1 cellular context compared by ENCODE assay signal in the genomic region with DNA sequence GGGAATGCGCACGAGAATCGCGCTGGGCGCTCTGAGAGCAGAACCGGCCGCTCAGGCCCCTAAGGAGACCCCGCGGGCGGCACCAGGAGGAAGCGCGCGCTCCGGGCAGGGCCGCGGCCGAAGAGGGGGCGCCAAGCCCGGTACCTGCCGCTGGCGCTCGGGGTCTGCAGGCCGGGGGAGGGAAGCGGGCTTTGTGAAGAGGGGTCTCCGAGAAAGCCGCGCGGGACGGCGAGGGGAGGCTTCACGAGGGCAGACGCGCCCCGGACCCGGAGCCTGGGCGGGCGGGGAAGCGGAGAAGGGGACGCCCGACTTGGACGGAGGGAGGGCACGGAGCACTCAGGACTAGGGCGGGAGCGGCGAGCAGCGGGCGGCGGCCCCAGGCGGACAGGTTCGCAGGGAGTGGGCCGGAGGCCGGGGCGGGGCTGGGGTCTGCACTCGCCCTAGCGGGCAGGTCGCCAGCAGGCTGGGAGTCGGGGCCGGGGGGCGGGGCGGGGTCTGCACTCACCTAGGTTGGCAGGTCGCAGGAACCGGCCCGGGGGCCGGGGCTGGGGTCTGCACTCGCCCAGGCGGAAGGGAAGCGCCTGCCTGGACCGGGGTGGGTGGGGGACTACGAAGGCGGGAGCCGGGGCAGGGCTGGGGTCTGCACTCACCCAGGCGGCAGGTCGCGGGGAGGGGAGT.
TF ChIP-seq lines count a peak whose summit lies in the region.

No MANE protein-coding gene starts in this region.

TF ChIP-seq in HepG2, 621 proteins besides CTCF, POLR2A, EP300 and RAD21 (continued from another document and continues in another):
- TF ChIP-seq, protein P1, sequence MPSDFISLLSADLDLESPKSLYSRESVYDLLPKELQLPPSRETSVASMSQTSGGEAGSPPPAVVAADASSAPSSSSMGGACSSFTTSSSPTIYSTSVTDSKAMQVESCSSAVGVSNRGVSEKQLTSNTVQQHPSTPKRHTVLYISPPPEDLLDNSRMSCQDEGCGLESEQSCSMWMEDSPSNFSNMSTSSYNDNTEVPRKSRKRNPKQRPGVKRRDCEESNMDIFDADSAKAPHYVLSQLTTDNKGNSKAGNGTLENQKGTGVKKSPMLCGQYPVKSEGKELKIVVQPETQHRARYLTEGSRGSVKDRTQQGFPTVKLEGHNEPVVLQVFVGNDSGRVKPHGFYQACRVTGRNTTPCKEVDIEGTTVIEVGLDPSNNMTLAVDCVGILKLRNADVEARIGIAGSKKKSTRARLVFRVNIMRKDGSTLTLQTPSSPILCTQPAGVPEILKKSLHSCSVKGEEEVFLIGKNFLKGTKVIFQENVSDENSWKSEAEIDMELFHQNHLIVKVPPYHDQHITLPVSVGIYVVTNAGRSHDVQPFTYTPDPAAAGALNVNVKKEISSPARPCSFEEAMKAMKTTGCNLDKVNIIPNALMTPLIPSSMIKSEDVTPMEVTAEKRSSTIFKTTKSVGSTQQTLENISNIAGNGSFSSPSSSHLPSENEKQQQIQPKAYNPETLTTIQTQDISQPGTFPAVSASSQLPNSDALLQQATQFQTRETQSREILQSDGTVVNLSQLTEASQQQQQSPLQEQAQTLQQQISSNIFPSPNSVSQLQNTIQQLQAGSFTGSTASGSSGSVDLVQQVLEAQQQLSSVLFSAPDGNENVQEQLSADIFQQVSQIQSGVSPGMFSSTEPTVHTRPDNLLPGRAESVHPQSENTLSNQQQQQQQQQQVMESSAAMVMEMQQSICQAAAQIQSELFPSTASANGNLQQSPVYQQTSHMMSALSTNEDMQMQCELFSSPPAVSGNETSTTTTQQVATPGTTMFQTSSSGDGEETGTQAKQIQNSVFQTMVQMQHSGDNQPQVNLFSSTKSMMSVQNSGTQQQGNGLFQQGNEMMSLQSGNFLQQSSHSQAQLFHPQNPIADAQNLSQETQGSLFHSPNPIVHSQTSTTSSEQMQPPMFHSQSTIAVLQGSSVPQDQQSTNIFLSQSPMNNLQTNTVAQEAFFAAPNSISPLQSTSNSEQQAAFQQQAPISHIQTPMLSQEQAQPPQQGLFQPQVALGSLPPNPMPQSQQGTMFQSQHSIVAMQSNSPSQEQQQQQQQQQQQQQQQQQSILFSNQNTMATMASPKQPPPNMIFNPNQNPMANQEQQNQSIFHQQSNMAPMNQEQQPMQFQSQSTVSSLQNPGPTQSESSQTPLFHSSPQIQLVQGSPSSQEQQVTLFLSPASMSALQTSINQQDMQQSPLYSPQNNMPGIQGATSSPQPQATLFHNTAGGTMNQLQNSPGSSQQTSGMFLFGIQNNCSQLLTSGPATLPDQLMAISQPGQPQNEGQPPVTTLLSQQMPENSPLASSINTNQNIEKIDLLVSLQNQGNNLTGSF (CRISPR knock-in tag; IDR thresholded peaks at IDR 0.05) = 0 out of 2 replicates have a peak, but pooled peaks have one; percentile 51
- TF ChIP-seq, protein P2, sequence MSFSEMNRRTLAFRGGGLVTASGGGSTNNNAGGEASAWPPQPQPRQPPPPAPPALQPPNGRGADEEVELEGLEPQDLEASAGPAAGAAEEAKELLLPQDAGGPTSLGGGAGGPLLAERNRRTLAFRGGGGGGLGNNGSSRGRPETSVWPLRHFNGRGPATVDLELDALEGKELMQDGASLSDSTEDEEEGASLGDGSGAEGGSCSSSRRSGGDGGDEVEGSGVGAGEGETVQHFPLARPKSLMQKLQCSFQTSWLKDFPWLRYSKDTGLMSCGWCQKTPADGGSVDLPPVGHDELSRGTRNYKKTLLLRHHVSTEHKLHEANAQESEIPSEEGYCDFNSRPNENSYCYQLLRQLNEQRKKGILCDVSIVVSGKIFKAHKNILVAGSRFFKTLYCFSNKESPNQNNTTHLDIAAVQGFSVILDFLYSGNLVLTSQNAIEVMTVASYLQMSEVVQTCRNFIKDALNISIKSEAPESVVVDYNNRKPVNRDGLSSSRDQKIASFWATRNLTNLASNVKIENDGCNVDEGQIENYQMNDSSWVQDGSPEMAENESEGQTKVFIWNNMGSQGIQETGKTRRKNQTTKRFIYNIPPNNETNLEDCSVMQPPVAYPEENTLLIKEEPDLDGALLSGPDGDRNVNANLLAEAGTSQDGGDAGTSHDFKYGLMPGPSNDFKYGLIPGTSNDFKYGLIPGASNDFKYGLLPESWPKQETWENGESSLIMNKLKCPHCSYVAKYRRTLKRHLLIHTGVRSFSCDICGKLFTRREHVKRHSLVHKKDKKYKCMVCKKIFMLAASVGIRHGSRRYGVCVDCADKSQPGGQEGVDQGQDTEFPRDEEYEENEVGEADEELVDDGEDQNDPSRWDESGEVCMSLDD (CRISPR knock-in tag; IDR thresholded peaks at IDR 0.05; ENCODE audit: borderline replicate concordance) = no peak
- TF ChIP-seq ELF4 (CRISPR knock-in tag; IDR thresholded peaks at IDR 0.05; ENCODE audit: borderline replicate concordance) = no peak
- TF ChIP-seq, protein P3, sequence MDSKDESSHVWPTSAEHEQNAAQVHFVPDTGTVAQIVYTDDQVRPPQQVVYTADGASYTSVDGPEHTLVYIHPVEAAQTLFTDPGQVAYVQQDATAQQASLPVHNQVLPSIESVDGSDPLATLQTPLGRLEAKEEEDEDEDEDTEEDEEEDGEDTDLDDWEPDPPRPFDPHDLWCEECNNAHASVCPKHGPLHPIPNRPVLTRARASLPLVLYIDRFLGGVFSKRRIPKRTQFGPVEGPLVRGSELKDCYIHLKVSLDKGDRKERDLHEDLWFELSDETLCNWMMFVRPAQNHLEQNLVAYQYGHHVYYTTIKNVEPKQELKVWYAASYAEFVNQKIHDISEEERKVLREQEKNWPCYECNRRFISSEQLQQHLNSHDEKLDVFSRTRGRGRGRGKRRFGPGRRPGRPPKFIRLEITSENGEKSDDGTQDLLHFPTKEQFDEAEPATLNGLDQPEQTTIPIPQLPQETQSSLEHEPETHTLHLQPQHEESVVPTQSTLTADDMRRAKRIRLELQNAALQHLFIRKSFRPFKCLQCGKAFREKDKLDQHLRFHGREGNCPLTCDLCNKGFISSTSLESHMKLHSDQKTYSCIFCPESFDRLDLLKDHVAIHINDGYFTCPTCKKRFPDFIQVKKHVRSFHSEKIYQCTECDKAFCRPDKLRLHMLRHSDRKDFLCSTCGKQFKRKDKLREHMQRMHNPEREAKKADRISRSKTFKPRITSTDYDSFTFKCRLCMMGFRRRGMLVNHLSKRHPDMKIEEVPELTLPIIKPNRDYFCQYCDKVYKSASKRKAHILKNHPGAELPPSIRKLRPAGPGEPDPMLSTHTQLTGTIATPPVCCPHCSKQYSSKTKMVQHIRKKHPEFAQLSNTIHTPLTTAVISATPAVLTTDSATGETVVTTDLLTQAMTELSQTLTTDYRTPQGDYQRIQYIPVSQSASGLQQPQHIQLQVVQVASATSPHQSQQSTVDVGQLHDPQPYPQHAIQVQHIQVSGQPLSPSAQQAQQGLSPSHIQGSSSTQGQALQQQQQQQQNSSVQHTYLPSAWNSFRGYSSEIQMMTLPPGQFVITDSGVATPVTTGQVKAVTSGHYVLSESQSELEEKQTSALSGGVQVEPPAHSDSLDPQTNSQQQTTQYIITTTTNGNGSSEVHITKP (CRISPR knock-in tag; IDR thresholded peaks at IDR 0.05; ENCODE audit: low read depth) = no peak
- no peak for TF ChIP-seq ZNF557 (CRISPR knock-in tag; IDR thresholded peaks at IDR 0.05)
- no peak for TF ChIP-seq TBX2 (CRISPR knock-in tag; IDR thresholded peaks at IDR 0.05; ENCODE audit: borderline replicate concordance)
- TF ChIP-seq TGIF2 (CRISPR knock-in tag; IDR thresholded peaks at IDR 0.05) = no peak
- TF ChIP-seq ZNF615 (CRISPR knock-in tag; IDR thresholded peaks at IDR 0.05; ENCODE audit: borderline replicate concordance) = no peak
- no peak for TF ChIP-seq ZFP36 (IDR thresholded peaks at IDR 0.05; ENCODE audit: borderline replicate concordance, low read depth, low read length, partially characterized antibody)
- TF ChIP-seq LCORL (IDR thresholded peaks at IDR 0.05) = no peak
- TF ChIP-seq LCORL (CRISPR knock-in tag; IDR thresholded peaks at IDR 0.05) = no peak
- no peak for TF ChIP-seq KAT2B (IDR thresholded peaks at IDR 0.05; ENCODE audit: borderline replicate concordance, low read depth, low read length)
- no peak for TF ChIP-seq ZNF772 (CRISPR knock-in tag; IDR thresholded peaks at IDR 0.05)
- no peak for TF ChIP-seq ZNF253 (CRISPR knock-in tag; IDR thresholded peaks at IDR 0.05; ENCODE audit: borderline replicate concordance)
- TF ChIP-seq, protein P4, sequence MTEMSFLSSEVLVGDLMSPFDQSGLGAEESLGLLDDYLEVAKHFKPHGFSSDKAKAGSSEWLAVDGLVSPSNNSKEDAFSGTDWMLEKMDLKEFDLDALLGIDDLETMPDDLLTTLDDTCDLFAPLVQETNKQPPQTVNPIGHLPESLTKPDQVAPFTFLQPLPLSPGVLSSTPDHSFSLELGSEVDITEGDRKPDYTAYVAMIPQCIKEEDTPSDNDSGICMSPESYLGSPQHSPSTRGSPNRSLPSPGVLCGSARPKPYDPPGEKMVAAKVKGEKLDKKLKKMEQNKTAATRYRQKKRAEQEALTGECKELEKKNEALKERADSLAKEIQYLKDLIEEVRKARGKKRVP (CRISPR knock-in tag; IDR thresholded peaks at IDR 0.05) = no peak
- peak; percentile 12; the same call in 1 of the 2 replicates for TF ChIP-seq FOSL1 (CRISPR knock-in tag; IDR thresholded peaks at IDR 0.05; ENCODE audit: borderline replicate concordance)
- TF ChIP-seq ZNF7 (CRISPR knock-in tag; IDR thresholded peaks at IDR 0.05) = no peak
- TF ChIP-seq KLF13 (CRISPR knock-in tag; IDR thresholded peaks at IDR 0.05) = no peak
- TF ChIP-seq, protein P5, sequence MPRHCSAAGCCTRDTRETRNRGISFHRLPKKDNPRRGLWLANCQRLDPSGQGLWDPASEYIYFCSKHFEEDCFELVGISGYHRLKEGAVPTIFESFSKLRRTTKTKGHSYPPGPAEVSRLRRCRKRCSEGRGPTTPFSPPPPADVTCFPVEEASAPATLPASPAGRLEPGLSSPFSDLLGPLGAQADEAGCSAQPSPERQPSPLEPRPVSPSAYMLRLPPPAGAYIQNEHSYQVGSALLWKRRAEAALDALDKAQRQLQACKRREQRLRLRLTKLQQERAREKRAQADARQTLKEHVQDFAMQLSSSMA (CRISPR knock-in tag; IDR thresholded peaks at IDR 0.05) = no peak
- TF ChIP-seq ZNF326 (CRISPR knock-in tag; IDR thresholded peaks at IDR 0.05; ENCODE audit: borderline replicate concordance) = no peak
- TF ChIP-seq, protein P6, sequence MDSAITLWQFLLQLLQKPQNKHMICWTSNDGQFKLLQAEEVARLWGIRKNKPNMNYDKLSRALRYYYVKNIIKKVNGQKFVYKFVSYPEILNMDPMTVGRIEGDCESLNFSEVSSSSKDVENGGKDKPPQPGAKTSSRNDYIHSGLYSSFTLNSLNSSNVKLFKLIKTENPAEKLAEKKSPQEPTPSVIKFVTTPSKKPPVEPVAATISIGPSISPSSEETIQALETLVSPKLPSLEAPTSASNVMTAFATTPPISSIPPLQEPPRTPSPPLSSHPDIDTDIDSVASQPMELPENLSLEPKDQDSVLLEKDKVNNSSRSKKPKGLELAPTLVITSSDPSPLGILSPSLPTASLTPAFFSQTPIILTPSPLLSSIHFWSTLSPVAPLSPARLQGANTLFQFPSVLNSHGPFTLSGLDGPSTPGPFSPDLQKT (CRISPR knock-in tag; IDR thresholded peaks at IDR 0.05; ENCODE audit: borderline replicate concordance) = no peak
- TF ChIP-seq KDM4B (CRISPR knock-in tag; IDR thresholded peaks at IDR 0.05) = no peak
- TF ChIP-seq TSC22D2 (CRISPR knock-in tag; IDR thresholded peaks at IDR 0.05; ENCODE audit: borderline replicate concordance) = no peak
- no peak for TF ChIP-seq ZNF251 (CRISPR knock-in tag; IDR thresholded peaks at IDR 0.05)
- TF ChIP-seq PHF20 (CRISPR knock-in tag; IDR thresholded peaks at IDR 0.05) = no peak
- TF ChIP-seq ZNF383 (CRISPR knock-in tag; IDR thresholded peaks at IDR 0.05; ENCODE audit: borderline replicate concordance) = no peak
- TF ChIP-seq, protein P7, sequence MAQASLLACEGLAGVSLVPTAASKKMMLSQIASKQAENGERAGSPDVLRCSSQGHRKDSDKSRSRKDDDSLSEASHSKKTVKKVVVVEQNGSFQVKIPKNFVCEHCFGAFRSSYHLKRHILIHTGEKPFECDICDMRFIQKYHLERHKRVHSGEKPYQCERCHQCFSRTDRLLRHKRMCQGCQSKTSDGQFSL (CRISPR knock-in tag; IDR thresholded peaks at IDR 0.05) = no peak
- TF ChIP-seq ZNF501 (CRISPR knock-in tag; IDR thresholded peaks at IDR 0.05) = 0 out of 2 replicates have a peak, but pooled peaks have one; percentile 53
- TF ChIP-seq STAT5B (CRISPR knock-in tag; IDR thresholded peaks at IDR 0.05) = no peak
- no peak for TF ChIP-seq ZNF530 (CRISPR knock-in tag; IDR thresholded peaks at IDR 0.05; ENCODE audit: low read depth)
- TF ChIP-seq, protein P8, sequence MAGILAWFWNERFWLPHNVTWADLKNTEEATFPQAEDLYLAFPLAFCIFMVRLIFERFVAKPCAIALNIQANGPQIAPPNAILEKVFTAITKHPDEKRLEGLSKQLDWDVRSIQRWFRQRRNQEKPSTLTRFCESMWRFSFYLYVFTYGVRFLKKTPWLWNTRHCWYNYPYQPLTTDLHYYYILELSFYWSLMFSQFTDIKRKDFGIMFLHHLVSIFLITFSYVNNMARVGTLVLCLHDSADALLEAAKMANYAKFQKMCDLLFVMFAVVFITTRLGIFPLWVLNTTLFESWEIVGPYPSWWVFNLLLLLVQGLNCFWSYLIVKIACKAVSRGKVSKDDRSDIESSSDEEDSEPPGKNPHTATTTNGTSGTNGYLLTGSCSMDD (CRISPR knock-in tag; IDR thresholded peaks at IDR 0.05) = no peak
- TF ChIP-seq, protein P9, sequence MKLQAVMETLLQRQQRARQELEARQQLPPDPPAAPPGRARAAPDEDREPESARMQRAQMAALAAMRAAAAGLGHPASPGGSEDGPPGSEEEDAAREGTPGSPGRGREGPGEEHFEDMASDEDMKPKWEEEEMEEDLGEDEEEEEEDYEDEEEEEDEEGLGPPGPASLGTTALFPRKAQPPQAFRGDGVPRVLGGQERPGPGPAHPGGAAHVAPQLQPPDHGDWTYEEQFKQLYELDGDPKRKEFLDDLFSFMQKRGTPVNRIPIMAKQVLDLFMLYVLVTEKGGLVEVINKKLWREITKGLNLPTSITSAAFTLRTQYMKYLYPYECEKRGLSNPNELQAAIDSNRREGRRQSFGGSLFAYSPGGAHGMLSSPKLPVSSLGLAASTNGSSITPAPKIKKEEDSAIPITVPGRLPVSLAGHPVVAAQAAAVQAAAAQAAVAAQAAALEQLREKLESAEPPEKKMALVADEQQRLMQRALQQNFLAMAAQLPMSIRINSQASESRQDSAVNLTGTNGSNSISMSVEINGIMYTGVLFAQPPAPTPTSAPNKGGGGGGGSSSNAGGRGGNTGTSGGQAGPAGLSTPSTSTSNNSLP (IDR thresholded peaks at IDR 0.05; ENCODE audit: low read depth, low read length) = no peak
- no peak for TF ChIP-seq STAG1 (CRISPR knock-in tag; IDR thresholded peaks at IDR 0.05)
- TF ChIP-seq, protein P10, sequence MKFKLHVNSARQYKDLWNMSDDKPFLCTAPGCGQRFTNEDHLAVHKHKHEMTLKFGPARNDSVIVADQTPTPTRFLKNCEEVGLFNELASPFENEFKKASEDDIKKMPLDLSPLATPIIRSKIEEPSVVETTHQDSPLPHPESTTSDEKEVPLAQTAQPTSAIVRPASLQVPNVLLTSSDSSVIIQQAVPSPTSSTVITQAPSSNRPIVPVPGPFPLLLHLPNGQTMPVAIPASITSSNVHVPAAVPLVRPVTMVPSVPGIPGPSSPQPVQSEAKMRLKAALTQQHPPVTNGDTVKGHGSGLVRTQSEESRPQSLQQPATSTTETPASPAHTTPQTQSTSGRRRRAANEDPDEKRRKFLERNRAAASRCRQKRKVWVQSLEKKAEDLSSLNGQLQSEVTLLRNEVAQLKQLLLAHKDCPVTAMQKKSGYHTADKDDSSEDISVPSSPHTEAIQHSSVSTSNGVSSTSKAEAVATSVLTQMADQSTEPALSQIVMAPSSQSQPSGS (CRISPR knock-in tag; IDR thresholded peaks at IDR 0.05) = no peak
- TF ChIP-seq NONO (IDR thresholded peaks at IDR 0.05) = no peak
- TF ChIP-seq NONO (CRISPR knock-in tag; conservative IDR thresholded peaks at IDR 0.05) = peak; percentile 34; the same call in 1 of the 2 replicates
- TF ChIP-seq ZFAT (CRISPR knock-in tag; conservative IDR thresholded peaks at IDR 0.05) = no peak
- TF ChIP-seq, protein P11, sequence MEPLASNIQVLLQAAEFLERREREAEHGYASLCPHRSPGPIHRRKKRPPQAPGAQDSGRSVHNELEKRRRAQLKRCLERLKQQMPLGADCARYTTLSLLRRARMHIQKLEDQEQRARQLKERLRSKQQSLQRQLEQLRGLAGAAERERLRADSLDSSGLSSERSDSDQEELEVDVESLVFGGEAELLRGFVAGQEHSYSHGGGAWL (CRISPR knock-in tag; IDR thresholded peaks at IDR 0.05) = no peak; the same call in 1 of the 2 replicates
